Comparison of ENCODE assay signal across 20 cellular contexts in the genomic region with DNA sequence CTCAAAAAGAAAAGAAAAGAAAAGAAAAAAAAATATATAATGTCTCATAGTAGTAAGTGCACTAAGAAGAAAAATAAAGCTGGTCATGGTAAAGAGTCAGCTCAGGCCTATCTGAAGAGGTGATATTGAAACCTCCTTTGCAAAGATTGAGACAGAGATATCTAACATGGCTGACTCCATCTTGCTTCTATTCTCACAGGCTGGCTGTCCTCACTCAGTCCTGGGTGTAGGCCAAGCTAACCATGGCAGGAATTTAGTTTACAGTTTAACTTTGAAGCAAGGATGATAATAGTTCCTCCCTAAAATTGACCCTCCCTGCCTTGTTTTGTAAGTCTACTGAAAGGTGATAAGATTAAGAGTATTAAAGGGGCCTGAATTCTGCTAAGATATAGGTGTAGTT.
DNase-seq lines count a peak whose midpoint lies in the region; ATAC-seq and TF ChIP-seq lines count a peak whose summit lies in the region.
"Had no signal": no experiment of that assay in that cellular context is flagged by ENCODE, and none has a peak within 500 bp of the region (broad histone marks: within the 10 kb centered on the region; RNA-seq: fewer than 3 reads in every experiment).

No MANE protein-coding gene starts in this region.

- no peak for DNase-seq in stimulated activated naive CD8-positive, alpha-beta T cell treated with anti-CD3 and anti-CD28 coated beads, Interleukin-15, Interleukin-2, amounts not matched to agents 100 U/mL and 50 U/mL, for 24 hours
- DNase-seq in stimulated activated naive CD8-positive, alpha-beta T cell treated with anti-CD3 and anti-CD28 coated beads, Interleukin-15, amount 100 ng/mL, for 72 hours, result no peak
- no peak for DNase-seq in adipocyte (ENCODE audit: low read depth)
- DNase-seq in left lobe of liver (ENCODE audit: low spot score), result no peak
- no peak for DNase-seq in EL
- no peak for DNase-seq in inferior parietal cortex (ENCODE audit: extremely low spot score)
- DNase-seq: activated CD4-positive, CD25-positive, alpha-beta regulatory T cell treated with anti-CD3 and anti-CD28 coated beads, Interleukin-2, amount 50 U/mL, for 72 hours; activated naive CD4-positive, alpha-beta T cell; GDM1; kidney; NCI-H187 treated with DMSO at 0.1 percent for 48 hours; NCI-H510A; retina; T-helper 9 cell had no signal

- H3K9me3 ChIP-seq in adipocyte (ENCODE audit: control insufficient read depth, low read length), result peaks cover 31% of the 10 kb centered on the region
- H3K9me3 ChIP-seq: body of pancreas, SJCRH30 had no signal

- H3K9ac ChIP-seq in adipocyte (ENCODE audit: low read length), result peak overlapping the region; percentile 83
- H3K9ac ChIP-seq: neural progenitor cell had no signal

- H3K4me1 Mint-ChIP-seq in stimulated activated naive CD8-positive, alpha-beta T cell treated with anti-CD3 and anti-CD28 coated beads, Interleukin-15, amount 100 ng/mL, for 72 hours, result peaks cover 5% of the 10 kb centered on the region
- H3K4me1 Mint-ChIP-seq: neural progenitor cell had no signal

- no peak for TF ChIP-seq POLR2A in GM18505 (IDR thresholded peaks at IDR 0.05; ENCODE audit: borderline replicate concordance, extremely low read depth, insufficient read depth, insufficient read length)

- ATAC-seq in stimulated activated naive CD8-positive, alpha-beta T cell treated with anti-CD3 and anti-CD28 coated beads, Interleukin-15, Interleukin-2, amounts not matched to agents 100 U/mL and 50 U/mL, for 24 hours, result peak; percentile 28
- ATAC-seq in stimulated activated naive CD8-positive, alpha-beta T cell treated with anti-CD3 and anti-CD28 coated beads, Interleukin-15, amount 100 ng/mL, for 72 hours, result no peak
- ATAC-seq in left lobe of liver (peak; percentile 22), HG03571 (IDR thresholded peaks at IDR 0.05; ENCODE audit: unreplicated experiment) (no peak), GM18505 (IDR thresholded peaks at IDR 0.05; ENCODE audit: unreplicated experiment) (no peak)
- ATAC-seq: body of pancreas, GM12878 had no signal

- no peaks in the 10 kb centered on the region for H3K36me3 ChIP-seq in adipocyte (ENCODE audit: control insufficient read depth, insufficient read depth, low read length, severe bottlenecking)
- H3K36me3 ChIP-seq: SJCRH30 had no signal

- peaks cover 5% of the 10 kb centered on the region for H3K27me3 Mint-ChIP-seq in stimulated activated naive CD8-positive, alpha-beta T cell treated with anti-CD3 and anti-CD28 coated beads, Interleukin-15, amount 100 ng/mL, for 72 hours

- peaks cover 6 to 12% of the 10 kb centered on the region in 2 donors for H3K9me3 Mint-ChIP-seq in stimulated activated naive CD8-positive, alpha-beta T cell treated with anti-CD3 and anti-CD28 coated beads, Interleukin-15, amount 100 ng/mL, for 72 hours
- H3K9me3 Mint-ChIP-seq: neural progenitor cell had no signal

- H3K4me3 ChIP-seq in adipocyte (ENCODE audit: low read length), result no peak overlapping the region
- H3K4me3 ChIP-seq: body of pancreas, GM12878, neural progenitor cell, SJCRH30 had no signal

- H3K27ac Mint-ChIP-seq in stimulated activated naive CD8-positive, alpha-beta T cell treated with anti-CD3 and anti-CD28 coated beads, Interleukin-15, amount 100 ng/mL, for 72 hours, result no peak overlapping the region
- H3K27ac Mint-ChIP-seq: neural progenitor cell had no signal

- H3K27me3 ChIP-seq in adipocyte (replicated peaks; ENCODE audit: control insufficient read depth, insufficient read depth, low read length), result no peaks in the 10 kb centered on the region
- H3K27me3 ChIP-seq: body of pancreas, neural progenitor cell, SJCRH30 had no signal

- no peak overlapping the region for H3K4me3 Mint-ChIP-seq in stimulated activated naive CD8-positive, alpha-beta T cell treated with anti-CD3 and anti-CD28 coated beads, Interleukin-15, amount 100 ng/mL, for 72 hours
- H3K4me3 Mint-ChIP-seq: neural progenitor cell had no signal

- peaks cover 11% of the 10 kb centered on the region for H3K4me1 ChIP-seq in adipocyte (ENCODE audit: control insufficient read depth, insufficient read depth, low read length)
- H3K4me1 ChIP-seq: body of pancreas, neural progenitor cell, SJCRH30 had no signal

Comparison
In these comparisons a context has a peak if more than half of its experiments do, and no peak if none do; other contexts are left out.
1. ATAC-seq: peak in stimulated activated naive CD8-positive, alpha-beta T cell treated with anti-CD3 and anti-CD28 coated beads, Interleukin-15, Interleukin-2, amounts not matched to agents 100 U/mL and 50 U/mL, for 24 hours (single experiment) and left lobe of liver (single experiment); none in stimulated activated naive CD8-positive, alpha-beta T cell treated with anti-CD3 and anti-CD28 coated beads, Interleukin-15, amount 100 ng/mL, for 72 hours (single experiment), HG03571 (single experiment) and GM18505 (single experiment).